Comparison of ENCODE assay signal across 13 cellular contexts in genomic region chr1:28751315-28752056, GRCh38. TPM values are rescaled to one million over a fixed set of nuclear protein-coding genes. Genes with fewer than 3 reads are reported as not detected.
DNase-seq lines count a peak whose midpoint lies in the region; ATAC-seq and TF ChIP-seq lines count a peak whose summit lies in the region.
"Had no signal": no experiment of that assay in that cellular context is flagged by ENCODE, and none has a peak within 500 bp of the region (broad histone marks: within the 10 kb centered on the region; RNA-seq: fewer than 3 reads in every experiment).

No MANE protein-coding gene starts in this region.

- H3K4me3 ChIP-seq in ACC112 (ENCODE audit: low read depth, low read length) (peak overlapping the region; percentile 23; the same call in 1 of the 2 replicates), HCT116 (replicated peaks in 1 of 2; ENCODE audit: low read depth in 1 of 2, low read length in 2 of 2) (no peak overlapping the region), adrenal gland (peak overlapping the region in 1 of 4 donors; percentile 27), Peyer's patch (no peak overlapping the region)
- H3K4me3 ChIP-seq: MG63 had no signal

- no peaks in the 10 kb centered on the region for H3K9me2 ChIP-seq in HCT116 (ENCODE audit: insufficient read depth)

- no peak overlapping the region for H3K9ac ChIP-seq in HCT116 (ENCODE audit: low read length)

- H2AFZ ChIP-seq in ACC112 (ENCODE audit: low read length, unreplicated experiment) (no peak overlapping the region), HCT116 (ENCODE audit: low read depth, low read length, poor library complexity, severe bottlenecking) (no peak overlapping the region)

- 4 to 14% (median 7%) methylated on average over 2 of the region's 2 CpGs for WGBS in adrenal gland, 4 donors

- H3K9me3 ChIP-seq in HCT116 (ENCODE audit: control insufficient read depth in 1 of 2, insufficient read depth in 1 of 2, low read depth in 1 of 2, low read length in 2 of 2), result no peaks in the 10 kb centered on the region
- H3K9me3 ChIP-seq in adrenal gland (replicated peaks in 1 of 3), result no peaks in the 10 kb centered on the region
- H3K9me3 ChIP-seq in Peyer's patch, result no peaks in the 10 kb centered on the region
- H3K9me3 ChIP-seq: MG63 had no signal

- no peak for TF ChIP-seq POLR2A in HCT116 (IDR thresholded peaks at IDR 0.05; ENCODE audit: borderline replicate concordance, extremely low read depth, insufficient read depth, insufficient read length)
- TF ChIP-seq POLR2A in adrenal gland (IDR thresholded peaks at IDR 0.05), result no peak
- TF ChIP-seq POLR2A in Peyer's patch (IDR thresholded peaks at IDR 0.05), result no peak

- RAD21 ChIA-PET in HCT116 (lab: Charles Lee; ENCODE audit: low non-redundant PET in 1 of 2, low total read pairs in 2 of 2, uncharacterized antibody in 2 of 2, unreplicated experiment in 2 of 2), result interaction anchor here in 1 of 2 experiments (0.5 kb wide), 1 partner anchor 15 kb away, joined by 4 read pairs; the partner anchor contains the start of gene YTHDF2

- no peak for TF ChIP-seq RAD21 in HCT116 (IDR thresholded peaks at IDR 0.05; ENCODE audit: low read depth)

- peaks cover 67% of the 10 kb centered on the region for H4K20me1 ChIP-seq in HCT116 (ENCODE audit: insufficient read depth)

- POLR2A ChIA-PET in HCT116 (lab: Charles Lee), result interaction anchor here (1.0 to 1.4 kb wide), 2 partner anchors 11 to 103 kb away, joined by 3 to 6 read pairs; partner anchors contain the start of gene RNU11
- POLR2A ChIA-PET in HEK293T (lab: Yijun Ruan, JAX), result interaction anchor here (1.4 to 1.7 kb wide), 3 partner anchors 15 to 103 kb away, joined by 4 to 7 read pairs (median 5); partner anchors contain the start of genes RNU11 and YTHDF2

- no peak for TF ChIP-seq CTCF in HCT116 (IDR thresholded peaks at IDR 0.05 in 2 of 3, conservative IDR thresholded peaks at IDR 0.05 in 1 of 3; ENCODE audit: borderline replicate concordance in 1 of 3, insufficient read depth in 1 of 3, low read depth in 2 of 3, low read length in 2 of 3)
- no peak for TF ChIP-seq CTCF in adrenal gland (IDR thresholded peaks at IDR 0.05)
- no peak for TF ChIP-seq CTCF in Peyer's patch (IDR thresholded peaks at IDR 0.05)

- H3K36me3 ChIP-seq in ACC112 (ENCODE audit: insufficient read depth, low read length) (0 out of 2 replicates have a peak, but pooled peaks cover 4% of the 10 kb centered on the region), HCT116 (ENCODE audit: control insufficient read depth in 1 of 2, insufficient read depth in 2 of 2, low read length in 2 of 2) (peaks cover 19 to 31% of the 10 kb centered on the region in 2 experiments; a peak in 3 of 4 replicates), adrenal gland (replicated peaks in 1 of 2) (peaks cover 0 to 3% of the 10 kb centered on the region in 2 donors), Peyer's patch (peaks cover 0 to 19% (median 0%) of the 10 kb centered on the region in 3 donors)

- peak overlapping the region; percentile 41; the same call in 1 of the 2 replicates for H3K4me2 ChIP-seq in HCT116 (ENCODE audit: low read length)

- peak; percentile 21; the same call in 1 of the 2 replicates for ATAC-seq in HCT116

- H3K27ac ChIP-seq in ACC112 (ENCODE audit: low read depth, low read length) (peak overlapping the region; percentile 57), HCT116 (ENCODE audit: low read depth, low read length) (no peak overlapping the region; the same call in 1 of the 2 replicates), adrenal gland (peak overlapping the region in 4 of 5 donors; percentile 2 to 81 (median 58)), Peyer's patch (no peak overlapping the region)
- H3K27ac ChIP-seq: C4-2B, WERI-Rb-1 had no signal

- DNase-seq in HCT116 (ENCODE audit: low read depth, low spot score) (no peak), adrenal gland (no peak), iris pigment epithelial cell (ENCODE audit: low read depth) (peak; percentile 73), Peyer's patch (no peak), HEK293T (ENCODE audit: extremely low spot score) (no peak)
- DNase-seq in stimulated activated CD4-positive, alpha-beta T cell treated with anti-CD3 and anti-CD28 coated beads, Interleukin-12 subunit alpha, Interleukin-12 subunit beta, amount 100 ng/mL, for 4 hours, result no peak
- no peak for DNase-seq in activated naive CD4-positive, alpha-beta T cell treated with Interleukin-2 at 50 U/mL for 16 hours
- DNase-seq: activated gamma-delta T cell treated with Interleukin-2 at 50 U/mL for 16 hours, NCI-H774, WERI-Rb-1 had no signal

- CTCF ChIA-PET in HCT116 (lab: Charles Lee), result interaction anchor here (1.6 kb wide), 1 partner anchor 15 kb away, joined by 4 read pairs; the partner anchor contains the start of gene YTHDF2
- CTCF ChIA-PET in HEK293T (lab: Yijun Ruan, JAX), result interaction anchor here (0.6 to 0.7 kb wide), 3 partner anchors 15 to 222 kb away, joined by 3 to 4 read pairs (median 3); partner anchors contain the start of gene YTHDF2

- peaks cover 49% of the 10 kb centered on the region for H3K4me1 ChIP-seq in ACC112 (ENCODE audit: control insufficient read depth, insufficient read depth, low read length, unreplicated experiment)
- peaks cover 24 to 34% of the 10 kb centered on the region in 2 experiments for H3K4me1 ChIP-seq in HCT116 (ENCODE audit: control insufficient read depth in 1 of 2, insufficient read depth in 2 of 2, low read length in 2 of 2)
- peaks cover 22 to 90% of the 10 kb centered on the region in 2 donors for H3K4me1 ChIP-seq in adrenal gland (replicated peaks in 1 of 2)
- H3K4me1 ChIP-seq in Peyer's patch, result peaks cover 0 to 82% (median 21%) of the 10 kb centered on the region in 4 donors

- TSS peak; percentile 2 for BruUV-seq in HCT116 (replicated peaks; lab: Mats Ljungman, UMichigan)

- H3K79me2 ChIP-seq in ACC112 (ENCODE audit: control insufficient read depth, insufficient read depth, low read length, unreplicated experiment), result peaks cover 99% of the 10 kb centered on the region
- peaks cover 100% of the 10 kb centered on the region for H3K79me2 ChIP-seq in HCT116 (ENCODE audit: insufficient read depth, low read length)

- no peaks in the 10 kb centered on the region for H3K27me3 ChIP-seq in ACC112 (ENCODE audit: insufficient read depth, low read length)
- no peaks in the 10 kb centered on the region for H3K27me3 ChIP-seq in HCT116 (ENCODE audit: insufficient read depth, low read length)
- H3K27me3 ChIP-seq in adrenal gland, result no peaks in the 10 kb centered on the region
- no peaks in the 10 kb centered on the region for H3K27me3 ChIP-seq in Peyer's patch
- H3K27me3 ChIP-seq: MG63 had no signal

- intact Hi-C loops in HCT116 (cut with micrococcal nuclease) (no loop called here), adrenal gland (cut with DNase I) (no loop called here)

TF ChIP-seq in HCT116, 20 proteins besides CTCF, POLR2A, EP300 and RAD21 (continues in another document):
- TF ChIP-seq EZH2 (IDR thresholded peaks at IDR 0.05) (no peak), MAX (IDR thresholded peaks at IDR 0.05) (no peak), FOSL1 (IDR thresholded peaks at IDR 0.05; ENCODE audit: low read depth) (no peak), CEBPB (IDR thresholded peaks at IDR 0.05; ENCODE audit: low read depth) (no peak), SRF (IDR thresholded peaks at IDR 0.05; ENCODE audit: low read depth) (no peak), CBX3 (IDR thresholded peaks at IDR 0.05; ENCODE audit: low read depth) (no peak)

TF ChIP-seq in HEK293T, 16 proteins besides CTCF, POLR2A, EP300 and RAD21:
- TF ChIP-seq PKNOX1 (IDR thresholded peaks at IDR 0.05) (no peak), NFRKB (IDR thresholded peaks at IDR 0.05) (no peak), LEF1 (IDR thresholded peaks at IDR 0.05; ENCODE audit: borderline replicate concordance) (no peak), L3MBTL2 (conservative IDR thresholded peaks at IDR 0.05) (no peak), BHLHE40 (IDR thresholded peaks at IDR 0.05; ENCODE audit: borderline replicate concordance) (no peak), SUZ12 (IDR thresholded peaks at IDR 0.05) (no peak), FOXA1 (IDR thresholded peaks at IDR 0.05) (no peak), ZNF384 (IDR thresholded peaks at IDR 0.05) (no peak), TARDBP (IDR thresholded peaks at IDR 0.05) (no peak), FOXK2 (IDR thresholded peaks at IDR 0.05) (no peak), SP1 (IDR thresholded peaks at IDR 0.05) (no peak)

RNA-seq across cellular contexts. Expression of gene YTHDF2, which starts 14.7 kb away (rescaled TPM):
- total RNA-seq in HCT116 (2021; ENCODE audit: unreplicated experiment) (90.6 TPM), adrenal gland (10 to 100 TPM; 45.3 to 95.0 (median 71.6) TPM), Peyer's patch (10 to 100 TPM; 36.3 to 54.1 (median 46.6) TPM)
- 50.7 and 60.2 TPM in 2 replicates for polyA plus RNA-seq in HCT116 (2012)
- polyA plus RNA-seq in adrenal gland, result 10 to 100 TPM; 41.0 to 75.6 (median 54.6) TPM

Comparison
In these comparisons a context has a peak if more than half of its experiments do, and no peak if none do; other contexts are left out.
1. H3K27ac ChIP-seq: peak in ACC112 (single experiment) and adrenal gland (4 of 5); none in HCT116 (single experiment) and Peyer's patch (0 of 4).